ENCODE assay signal across 15 cellular contexts in the genomic region with DNA sequence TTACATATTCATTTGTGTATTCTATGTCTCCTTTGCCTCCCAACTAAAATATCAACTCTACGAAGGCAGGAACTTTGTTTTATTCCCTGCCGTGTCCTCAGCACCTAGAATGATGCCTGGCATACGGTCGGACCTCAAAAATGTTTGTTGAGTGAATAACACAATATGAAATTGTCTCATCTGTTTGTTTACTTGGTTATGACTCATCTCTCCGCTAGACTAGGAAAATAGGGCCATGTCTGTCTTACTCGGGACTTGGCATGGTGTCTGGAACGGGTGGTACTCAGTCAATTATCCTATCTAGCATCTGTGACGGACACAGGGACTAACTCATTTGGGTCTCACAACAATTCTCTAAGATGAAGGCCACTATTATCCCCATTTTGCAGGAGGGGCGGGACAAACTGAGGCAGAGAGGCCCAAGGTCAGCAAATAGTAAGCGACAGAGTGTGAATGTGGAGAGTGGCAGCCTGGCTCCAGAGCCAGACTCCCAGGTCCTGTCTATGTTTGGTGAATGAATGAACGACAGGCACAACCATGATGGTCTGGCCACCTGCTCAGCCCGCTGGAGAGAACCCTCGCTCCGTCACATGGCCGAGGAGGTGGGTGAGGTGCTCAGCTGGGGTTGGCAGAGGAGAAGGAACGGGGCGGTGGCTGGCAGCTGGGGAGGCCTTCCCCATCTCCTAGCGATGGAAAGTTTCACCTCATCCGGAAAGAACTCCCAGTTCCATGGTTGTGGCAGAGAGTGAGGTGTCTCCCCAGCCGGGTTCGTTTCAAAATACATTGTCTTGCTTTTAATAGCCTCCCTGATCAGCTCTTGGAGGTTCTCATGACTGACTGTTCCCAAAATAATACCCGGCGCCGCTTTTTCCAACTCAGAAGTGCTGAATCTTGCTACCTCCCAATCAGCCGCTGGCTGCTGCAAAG. TPM values are rescaled to one million over a fixed set of nuclear protein-coding genes. Genes with fewer than 3 reads are reported as not detected.
A peak's percentile ranks its signal among the peaks of the same experiment; 100 is the strongest.
DNase-seq lines count a peak whose midpoint lies in the region; ATAC-seq and TF ChIP-seq lines count a peak whose summit lies in the region.
"Had no signal": no experiment of that assay in that cellular context is flagged by ENCODE, and none has a peak within 500 bp of the region (broad histone marks: within the 10 kb centered on the region; RNA-seq: fewer than 3 reads in every experiment).

No MANE protein-coding gene starts in this region.

- H3K27me3 Mint-ChIP-seq in HFFc6 (ENCODE audit: insufficient read depth) (peaks cover 12% of the 10 kb centered on the region), natural killer cell (ENCODE audit: low read depth in 2 of 2) (peaks cover 7 to 14% of the 10 kb centered on the region in 2 donors)

- DNase-seq in HFFc6 (no peak), brain microvascular endothelial cell (peak; percentile 57), right atrium auricular region (ENCODE audit: low spot score) (peak; percentile 65), smooth muscle cell (lab: John Stamatoyannopoulos, UW; ENCODE audit: unreplicated experiment) (no peak), glomerular visceral epithelial cell (ENCODE audit: extremely low spot score) (no peak), natural killer cell (no peak)
- DNase-seq: adrenal gland; GF-D8; kidney; NCI-H1105 treated with DMSO at 0.1 percent for 48 hours; NCI-H510A treated with DMSO at 0.1 percent for 48 hours; stimulated activated naive CD8-positive, alpha-beta T cell treated with anti-CD3 and anti-CD28 coated beads, Interleukin-15, Interleukin-2, amounts not matched to agents 100 U/mL and 50 U/mL, for 24 hours had no signal

- H3K27ac Mint-ChIP-seq in HFFc6 (peak overlapping the region; percentile 40; the same call in 1 of the 2 replicates), natural killer cell (no peak overlapping the region)

- peaks cover 6% of the 10 kb centered on the region for H3F3A ChIP-seq in smooth muscle cell (ENCODE audit: low read depth)

- ATAC-seq in HG02588 (IDR thresholded peaks at IDR 0.05; ENCODE audit: unreplicated experiment) (no peak), HG03108 (IDR thresholded peaks at IDR 0.05; ENCODE audit: unreplicated experiment) (no peak), natural killer cell (no peak)
- ATAC-seq: stimulated activated naive CD8-positive, alpha-beta T cell treated with anti-CD3 and anti-CD28 coated beads, Interleukin-15, Interleukin-2, amounts not matched to agents 100 U/mL and 50 U/mL, for 24 hours had no signal

- no peak overlapping the region for H3K4me2 ChIP-seq in smooth muscle cell
- H3K4me2 ChIP-seq: PC-9 had no signal

- H3K27me3 ChIP-seq in brain microvascular endothelial cell (replicated peaks), result no peaks in the 10 kb centered on the region
- no peaks in the 10 kb centered on the region for H3K27me3 ChIP-seq in right atrium auricular region
- no peaks in the 10 kb centered on the region for H3K27me3 ChIP-seq in smooth muscle cell (ENCODE audit: low read depth)

- H3K4me1 ChIP-seq in right atrium auricular region (peaks cover 6 to 35% of the 10 kb centered on the region in 2 donors), smooth muscle cell (ENCODE audit: low read depth) (peaks cover 4% of the 10 kb centered on the region)
- H3K4me1 ChIP-seq: adrenal gland had no signal

- H2AFZ ChIP-seq in smooth muscle cell (ENCODE audit: low read depth), result peak overlapping the region; percentile 31
- H2AFZ ChIP-seq: PC-9 had no signal

- in situ Hi-C loops in brain microvascular endothelial cell (cut with HindIII; ENCODE audit: low pct_ligation_motif_present, low sequenced_read_pairs), result no loop called here

- H3K9me3 ChIP-seq in right atrium auricular region, result peaks cover 0 to 6% of the 10 kb centered on the region in 2 donors
- no peaks in the 10 kb centered on the region for H3K9me3 ChIP-seq in smooth muscle cell (replicated peaks; ENCODE audit: low read depth)
- H3K9me3 ChIP-seq: adrenal gland had no signal

- TF ChIP-seq CTCF in HFFc6 (IDR thresholded peaks at IDR 0.05) (no peak), brain microvascular endothelial cell (IDR thresholded peaks at IDR 0.05; ENCODE audit: low read depth, low read length, missing control alignments) (no peak), right atrium auricular region (IDR thresholded peaks at IDR 0.05) (no peak), smooth muscle cell (IDR thresholded peaks at IDR 0.05; ENCODE audit: borderline replicate concordance, insufficient read depth, poor library complexity, severe bottlenecking) (no peak), natural killer cell (IDR thresholded peaks at IDR 0.05) (no peak)

- H3K4me1 Mint-ChIP-seq in HFFc6 (ENCODE audit: low read depth) (peaks cover 34% of the 10 kb centered on the region), natural killer cell (no peaks in the 10 kb centered on the region)

- H3K36me3 Mint-ChIP-seq in HFFc6 (ENCODE audit: low read depth), result peaks cover 5% of the 10 kb centered on the region; the same call in 1 of the 2 replicates
- no peaks in the 10 kb centered on the region for H3K36me3 Mint-ChIP-seq in natural killer cell

- peak overlapping the region; percentile 55 for H3K4me3 Mint-ChIP-seq in HFFc6
- H3K4me3 Mint-ChIP-seq in natural killer cell, result no peak overlapping the region

- no peaks in the 10 kb centered on the region for H3K36me3 ChIP-seq in brain microvascular endothelial cell (replicated peaks)
- no peaks in the 10 kb centered on the region for H3K36me3 ChIP-seq in right atrium auricular region
- no peaks in the 10 kb centered on the region for H3K36me3 ChIP-seq in smooth muscle cell (ENCODE audit: low read depth)
- H3K36me3 ChIP-seq: adrenal gland had no signal

- H3K4me3 ChIP-seq in brain microvascular endothelial cell (ENCODE audit: low read depth, low read length) (no peak overlapping the region), right atrium auricular region (peak overlapping the region; percentile 2 to 12), smooth muscle cell (no peak overlapping the region)
- H3K4me3 ChIP-seq: adrenal gland, PC-9 had no signal

- intact Hi-C loops in natural killer cell (cut with micrococcal nuclease), result no loop called here

- no peak overlapping the region for H3K9ac ChIP-seq in smooth muscle cell (ENCODE audit: low read depth)

- H3K9me3 Mint-ChIP-seq in HFFc6 (peaks cover 14% of the 10 kb centered on the region), natural killer cell (peaks cover 0 to 2% of the 10 kb centered on the region in 2 donors)

- 83% methylated on average over 25 of the region's 25 CpGs for WGBS in smooth muscle cell (ENCODE audit: low lambda C conversion rate)

- no peak overlapping the region for H3K27ac ChIP-seq in brain microvascular endothelial cell
- H3K27ac ChIP-seq in right atrium auricular region, result peak overlapping the region; percentile 81 to 85
- H3K27ac ChIP-seq in smooth muscle cell (ENCODE audit: low read depth), result no peak overlapping the region
- H3K27ac ChIP-seq: adrenal gland, PC-9 had no signal

- H4K20me1 ChIP-seq in smooth muscle cell (ENCODE audit: low read depth), result no peaks in the 10 kb centered on the region

- no peaks in the 10 kb centered on the region for H3K79me2 ChIP-seq in smooth muscle cell (ENCODE audit: low read depth)

RNA-seq across cellular contexts. Expression of gene NFATC2, which starts 27.6 kb away (rescaled TPM):
- total RNA-seq in HFFc6 (2021; fragmentation: NEBNext Ultra II Directional; extraction: Animal tissue kit (Norgen Biotek cat#: 25700)), result 1 to 10 TPM in 1 of 6 experiments, under 1 TPM in 5; 0.50 to 1.1 (median 0.84) TPM
- 10 to 100 TPM in 1 of 2 donors, 1 to 10 TPM in 1; 8.6 to 12.5 TPM for total RNA-seq in right atrium auricular region
- 4.1 and 8.4 TPM in 2 replicates for total RNA-seq in smooth muscle cell
- 5.5 and 5.8 TPM in 2 replicates for polyA plus RNA-seq in smooth muscle cell
- 100 to 1,000 TPM; 141 to 195 (median 160) TPM for total RNA-seq in natural killer cell

Comparison
In these comparisons a context has a peak if more than half of its experiments do, and no peak if none do; other contexts are left out.
1. DNase-seq: peak in brain microvascular endothelial cell (single experiment) and right atrium auricular region (single experiment); none in HFFc6 (single experiment), smooth muscle cell (single experiment), glomerular visceral epithelial cell (single experiment) and natural killer cell (single experiment).
2. H3K27ac ChIP-seq: peak in right atrium auricular region (2 of 2); none in brain microvascular endothelial cell (single experiment) and smooth muscle cell (single experiment).
3. H3K4me3 ChIP-seq: peak in right atrium auricular region (2 of 2); none in brain microvascular endothelial cell (single experiment) and smooth muscle cell (single experiment).
4. RNA of gene NFATC2, which starts 27.6 kb away (total RNA-seq): 141 to 195 TPM in natural killer cell; 8.6 to 12.5 TPM in right atrium auricular region, 4.1 to 8.4 TPM in smooth muscle cell and 0.50 to 1.1 TPM in HFFc6; every median in the first group is over 10 times any median in the second.